1 cellular context compared by ENCODE assay signal in genomic region chr20:38840053-38840893, GRCh38.
TF ChIP-seq lines count a peak whose summit lies in the region.

No MANE protein-coding gene starts in this region.

TF ChIP-seq in K562, 482 proteins besides CTCF, POLR2A, EP300 and RAD21 (continued from another document):
- TF ChIP-seq E2F8 (IDR thresholded peaks at IDR 0.05; ENCODE audit: low read depth, partially characterized antibody) (no peak), CTBP1 (IDR thresholded peaks at IDR 0.05; ENCODE audit: borderline replicate concordance) (0 out of 2 replicates have a peak, but pooled peaks have one; percentile 41), SMAD4 (CRISPR knock-in tag; conservative IDR thresholded peaks at IDR 0.05) (peak; percentile 64; the same call in 1 of the 2 replicates), SIX5 (IDR thresholded peaks at IDR 0.05; ENCODE audit: borderline replicate concordance in 1 of 2, insufficient read depth in 1 of 2, low read depth in 1 of 2, low read length in 2 of 2) (no peak), ZNF766 (CRISPR knock-in tag; conservative IDR thresholded peaks at IDR 0.05) (0 out of 2 replicates have a peak, but pooled peaks have one; percentile 44), MTF1 (CRISPR knock-in tag; IDR thresholded peaks at IDR 0.05; ENCODE audit: borderline replicate concordance) (no peak), MXD1 (CRISPR knock-in tag; IDR thresholded peaks at IDR 0.05; ENCODE audit: borderline replicate concordance, poor library complexity, severe bottlenecking) (no peak), FOXA3 (CRISPR knock-in tag; conservative IDR thresholded peaks at IDR 0.05 in 1 of 2, IDR thresholded peaks at IDR 0.05 in 1 of 2) (peak in 1 of 2 experiments; percentile 20; a peak in 1 of 4 replicates), CBX5 (IDR thresholded peaks at IDR 0.05; ENCODE audit: borderline replicate concordance, low read depth) (no peak), ESRRB (CRISPR knock-in tag; IDR thresholded peaks at IDR 0.05; ENCODE audit: borderline replicate concordance) (no peak), HMGN3 (IDR thresholded peaks at IDR 0.05; ENCODE audit: borderline replicate concordance, extremely low read depth, insufficient read length, low read depth, low read length) (peak; percentile 26), DDX20 (tag; IDR thresholded peaks at IDR 0.05; ENCODE audit: low read depth) (no peak), PRMT5 (CRISPR knock-in tag; IDR thresholded peaks at IDR 0.05) (no peak), ID3 (CRISPR knock-in tag; IDR thresholded peaks at IDR 0.05) (no peak), ID3 (tag; IDR thresholded peaks at IDR 0.05) (0 out of 2 replicates have a peak, but pooled peaks have one; percentile 39), ZNF583 (CRISPR knock-in tag; IDR thresholded peaks at IDR 0.05) (0 out of 2 replicates have a peak, but pooled peaks have one; percentile 14), PHB (CRISPR knock-in tag; IDR thresholded peaks at IDR 0.05) (no peak), ZNF280B (CRISPR knock-in tag; IDR thresholded peaks at IDR 0.05) (no peak), ARID1B (IDR thresholded peaks at IDR 0.05) (peak; percentile 74), TAL1 (IDR thresholded peaks at IDR 0.05) (peak; percentile 32), ZFP36 (IDR thresholded peaks at IDR 0.05; ENCODE audit: low read depth, low read length, partially characterized antibody) (peak; percentile 14), POU5F1 (IDR thresholded peaks at IDR 0.05; ENCODE audit: borderline replicate concordance, low read depth, low read length, partially characterized antibody) (no peak), ZBTB7A (IDR thresholded peaks at IDR 0.05; ENCODE audit: borderline replicate concordance, control insufficient read depth, low read depth, low read length) (peak; percentile 28; the same call in 1 of the 2 replicates), MAX (CRISPR knock-in tag; IDR thresholded peaks at IDR 0.05) (peak; percentile 56), TCF3 (CRISPR knock-in tag; IDR thresholded peaks at IDR 0.05) (peak; percentile 81), ERF (CRISPR knock-in tag; IDR thresholded peaks at IDR 0.05) (0 out of 2 replicates have a peak, but pooled peaks have one; percentile 45), CEBPG (CRISPR knock-in tag; IDR thresholded peaks at IDR 0.05) (0 out of 2 replicates have a peak, but pooled peaks have one; percentile 15), CEBPG (tag; conservative IDR thresholded peaks at IDR 0.05 in 1 of 2, IDR thresholded peaks at IDR 0.05 in 1 of 2) (no peak), DPF2 (IDR thresholded peaks at IDR 0.05) (peak; percentile 40; the same call in 1 of the 2 replicates), SMARCA4 (IDR thresholded peaks at IDR 0.05) (peak; percentile 52; the same call in 1 of the 2 replicates)
